1 cellular context compared by ENCODE assay signal in genomic region chr6:75114795-75115194, GRCh38.
TF ChIP-seq lines count a peak whose summit lies in the region.

No MANE protein-coding gene starts in this region.

TF ChIP-seq in HepG2, 621 proteins besides CTCF, POLR2A, EP300 and RAD21 (continued from another document):
- no peak for TF ChIP-seq PLSCR1 (CRISPR knock-in tag; IDR thresholded peaks at IDR 0.05; ENCODE audit: borderline replicate concordance)
- TF ChIP-seq ZSCAN25 (CRISPR knock-in tag; IDR thresholded peaks at IDR 0.05) = no peak
- TF ChIP-seq ZUFSP (CRISPR knock-in tag; IDR thresholded peaks at IDR 0.05; ENCODE audit: borderline replicate concordance) = no peak
TF ChIP-seq in HepG2: peak in this region for 0.
